Comparison of ENCODE assay signal across 2 cellular contexts in genomic region chr5:31238497-31238896, GRCh38.
TF ChIP-seq lines count a peak whose summit lies in the region.

No MANE protein-coding gene starts in this region.

TF ChIP-seq in HepG2, 621 proteins besides CTCF, POLR2A, EP300 and RAD21:
- TF ChIP-seq MAFF (IDR thresholded peaks at IDR 0.05; ENCODE audit: low read depth, low read length) = peak; percentile 77
- TF ChIP-seq ELF3 (CRISPR knock-in tag; IDR thresholded peaks at IDR 0.05) = no peak
- TF ChIP-seq MAFK (conservative IDR thresholded peaks at IDR 0.05 in 1 of 2, IDR thresholded peaks at IDR 0.05 in 1 of 2; ENCODE audit: low read length in 2 of 2) = peak; percentile 64 to 86
- no peak for TF ChIP-seq ZNF614 (CRISPR knock-in tag; IDR thresholded peaks at IDR 0.05; ENCODE audit: borderline replicate concordance)
- TF ChIP-seq ARNT2 (CRISPR knock-in tag; IDR thresholded peaks at IDR 0.05; ENCODE audit: low read depth) = no peak

TF ChIP-seq in K562, 482 proteins besides CTCF, POLR2A, EP300 and RAD21:
- TF ChIP-seq HEY1 (CRISPR knock-in tag; IDR thresholded peaks at IDR 0.05; ENCODE audit: borderline replicate concordance) = no peak
- no peak for TF ChIP-seq NR4A1 (CRISPR knock-in tag; IDR thresholded peaks at IDR 0.05)
- TF ChIP-seq NR4A1 (tag; IDR thresholded peaks at IDR 0.05) = no peak
- peak; percentile 44; the same call in 1 of the 2 replicates for TF ChIP-seq C11orf30 (IDR thresholded peaks at IDR 0.05; ENCODE audit: low read depth)
- peak; percentile 54 for TF ChIP-seq MAFF (IDR thresholded peaks at IDR 0.05; ENCODE audit: low read length)
- peak; percentile 81 for TF ChIP-seq ZNF316 (IDR thresholded peaks at IDR 0.05)
- TF ChIP-seq EZH2 (IDR thresholded peaks at IDR 0.05; ENCODE audit: borderline replicate concordance, low read depth, low read length) = no peak
- peak; percentile 43; the same call in 1 of the 2 replicates for TF ChIP-seq MAFK (IDR thresholded peaks at IDR 0.05; ENCODE audit: low read length)
- TF ChIP-seq MAFG (tag; conservative IDR thresholded peaks at IDR 0.05) = peak; percentile 67
